8 cellular contexts compared by ENCODE assay signal in the genomic region with DNA sequence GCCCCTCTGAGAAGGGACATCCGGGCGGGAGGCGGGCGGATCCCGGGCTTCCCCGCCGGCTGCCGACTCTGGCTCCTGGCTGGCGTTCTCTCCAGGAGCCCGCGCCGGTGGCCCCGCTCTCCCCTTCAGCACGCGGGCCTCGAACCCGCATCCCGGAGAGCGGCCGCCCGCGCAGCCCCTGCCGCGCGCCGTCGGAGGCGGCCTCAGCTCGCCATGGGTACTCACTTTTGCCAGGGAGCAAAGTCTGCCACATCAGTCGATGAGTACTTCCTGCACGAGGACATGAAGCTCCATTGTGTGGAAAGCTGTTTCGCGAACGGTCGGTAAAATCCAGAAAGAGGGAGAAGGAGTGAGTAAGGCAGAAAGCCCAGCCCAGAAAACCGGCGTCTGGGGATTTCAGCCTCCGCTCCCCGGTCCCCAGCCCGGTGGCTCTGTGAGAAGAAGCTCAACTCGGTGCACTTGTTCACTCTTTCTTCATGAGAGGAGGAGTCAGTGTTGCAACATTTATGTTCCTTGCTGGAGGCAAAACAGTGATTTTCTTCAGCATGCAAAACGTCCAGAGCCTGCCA. TPM values are rescaled to one million over a fixed set of nuclear protein-coding genes. Genes with fewer than 3 reads are reported as not detected.
A peak's percentile ranks its signal among the peaks of the same experiment; 100 is the strongest.
DNase-seq lines count a peak whose midpoint lies in the region; ATAC-seq and TF ChIP-seq lines count a peak whose summit lies in the region.

A gene (minus strand): TSS at position 445 of the 569 bp plus-strand sequence. CDS start 140,867 bp downstream, outside the sequence.

- no peaks in the 10 kb centered on the region for H4K20me1 ChIP-seq in smooth muscle cell (ENCODE audit: low read depth)

- DNase-seq in CD1c-positive myeloid dendritic cell (ENCODE audit: extremely low spot score) (peak; percentile 40), astrocyte of the spinal cord (ENCODE audit: low read depth, low spot score) (peak; percentile 13), inferior parietal cortex (ENCODE audit: extremely low spot score) (peak; percentile 8), smooth muscle cell (lab: John Stamatoyannopoulos, UW; ENCODE audit: unreplicated experiment) (peak; percentile 8), NCI-H2029 treated with DMSO at 0.1 percent for 48 hours (lab: John Stamatoyannopoulos, UW) (no peak), NCI-H187 treated with DMSO at 0.1 percent for 48 hours (lab: John Stamatoyannopoulos, UW) (no peak)

- H3K27ac ChIP-seq in smooth muscle cell (ENCODE audit: low read depth), result no peak within 1 kb of the TSS

- WGBS in smooth muscle cell (ENCODE audit: low lambda C conversion rate), result 2% methylated on average over 39 of the region's 42 CpGs

- H3K9ac ChIP-seq in smooth muscle cell (ENCODE audit: low read depth), result peak within 1 kb of the TSS; percentile 28

- peak within 1 kb of the TSS; percentile 13 for H3K4me3 ChIP-seq in astrocyte of the spinal cord (ENCODE audit: low read depth, low read length)
- peak within 1 kb of the TSS; percentile 69 for H3K4me3 ChIP-seq in smooth muscle cell

- no peaks in the 10 kb centered on the region for H3K9me3 ChIP-seq in smooth muscle cell (replicated peaks; ENCODE audit: low read depth)

- H3F3A ChIP-seq in smooth muscle cell (ENCODE audit: low read depth), result no peaks in the 10 kb centered on the region

- in situ Hi-C loops in astrocyte of the spinal cord (cut with HindIII; ENCODE audit: low sequenced_read_pairs), result no loop called here

- peak within 1 kb of the TSS; percentile 96 for H3K4me2 ChIP-seq in smooth muscle cell

- H3K79me2 ChIP-seq in smooth muscle cell (ENCODE audit: low read depth), result no peaks in the 10 kb centered on the region

- peak; percentile 20 for ATAC-seq in GM19438 (IDR thresholded peaks at IDR 0.05; ENCODE audit: low read depth, unreplicated experiment)

- H3K4me1 ChIP-seq in smooth muscle cell (ENCODE audit: low read depth), result no peaks in the 10 kb centered on the region

- TF ChIP-seq RAD21 in Ishikawa (IDR thresholded peaks at IDR 0.05; ENCODE audit: low read depth), result no peak

- H3K27me3 ChIP-seq in smooth muscle cell (ENCODE audit: low read depth), result no peaks in the 10 kb centered on the region

- no peak for TF ChIP-seq CTCF in astrocyte of the spinal cord (IDR thresholded peaks at IDR 0.05; ENCODE audit: low read depth, low read length)
- TF ChIP-seq CTCF in smooth muscle cell (IDR thresholded peaks at IDR 0.05; ENCODE audit: borderline replicate concordance, insufficient read depth, poor library complexity, severe bottlenecking), result no peak

- H3K36me3 ChIP-seq in smooth muscle cell (ENCODE audit: low read depth), result no peaks in the 10 kb centered on the region

- peak within 1 kb of the TSS; percentile 80 for H2AFZ ChIP-seq in smooth muscle cell (ENCODE audit: low read depth)

- no peak for TF ChIP-seq EP300 in Ishikawa (IDR thresholded peaks at IDR 0.05; ENCODE audit: borderline replicate concordance)

TF ChIP-seq in Ishikawa, 13 proteins besides CTCF, POLR2A, EP300 and RAD21:
- TF ChIP-seq YY1 (IDR thresholded peaks at IDR 0.05; ENCODE audit: low read depth) (no peak), TCF12 (IDR thresholded peaks at IDR 0.05; ENCODE audit: low read depth) (no peak), TEAD4 (IDR thresholded peaks at IDR 0.05) (no peak), NFIC (IDR thresholded peaks at IDR 0.05) (no peak), CEBPB (IDR thresholded peaks at IDR 0.05) (peak; percentile 70), CREB1 (IDR thresholded peaks at IDR 0.05; ENCODE audit: low read depth) (no peak)
- TF ChIP-seq, protein P1, sequence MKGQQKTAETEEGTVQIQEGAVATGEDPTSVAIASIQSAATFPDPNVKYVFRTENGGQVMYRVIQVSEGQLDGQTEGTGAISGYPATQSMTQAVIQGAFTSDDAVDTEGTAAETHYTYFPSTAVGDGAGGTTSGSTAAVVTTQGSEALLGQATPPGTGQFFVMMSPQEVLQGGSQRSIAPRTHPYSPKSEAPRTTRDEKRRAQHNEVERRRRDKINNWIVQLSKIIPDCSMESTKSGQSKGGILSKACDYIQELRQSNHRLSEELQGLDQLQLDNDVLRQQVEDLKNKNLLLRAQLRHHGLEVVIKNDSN (IDR thresholded peaks at IDR 0.05), result no peak
- TF ChIP-seq, protein P2, sequence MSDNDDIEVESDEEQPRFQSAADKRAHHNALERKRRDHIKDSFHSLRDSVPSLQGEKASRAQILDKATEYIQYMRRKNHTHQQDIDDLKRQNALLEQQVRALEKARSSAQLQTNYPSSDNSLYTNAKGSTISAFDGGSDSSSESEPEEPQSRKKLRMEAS (IDR thresholded peaks at IDR 0.05), result 0 out of 2 replicates have a peak, but pooled peaks have one; percentile 23

RNA-seq across cellular contexts. Expression of the gene that starts here (rescaled TPM):
- 19.0 and 47.4 TPM in 2 replicates for total RNA-seq in smooth muscle cell
- 2.3 and 8.6 TPM in 2 replicates for polyA plus RNA-seq in smooth muscle cell

Comparison
In these comparisons a context has a peak if more than half of its experiments do, and no peak if none do; other contexts are left out.
1. DNase-seq: peak in CD1c-positive myeloid dendritic cell (single experiment), astrocyte of the spinal cord (single experiment), inferior parietal cortex (single experiment) and smooth muscle cell (single experiment); none in NCI-H2029 treated with DMSO at 0.1 percent for 48 hours (single experiment) and NCI-H187 treated with DMSO at 0.1 percent for 48 hours (single experiment).